Comparison of ENCODE assay signal across 8 cellular contexts in genomic region chr9:126558051-126558665, GRCh38. TPM values are rescaled to one million over a fixed set of nuclear protein-coding genes. Genes with fewer than 3 reads are reported as not detected.
DNase-seq lines count a peak whose midpoint lies in the region; ATAC-seq, FAIRE-seq and TF ChIP-seq lines count a peak whose summit lies in the region.

No MANE protein-coding gene starts in this region.

- peak; percentile 87 for TF ChIP-seq CTCF in Panc1 (IDR thresholded peaks at IDR 0.05)
- TF ChIP-seq CTCF in ovary (IDR thresholded peaks at IDR 0.05): peak; percentile 38 to 73 (median 46)
- TF ChIP-seq CTCF in type B pancreatic cell (conservative IDR thresholded peaks at IDR 0.05): peak; percentile 88

- no peak overlapping the region for H3K4me3 ChIP-seq in CD4-positive, alpha-beta memory T cell (ENCODE audit: low read length in 2 of 2)
- H3K4me3 ChIP-seq in Panc1 (ENCODE audit: low read depth in 2 of 2, low read length in 2 of 2) (no peak overlapping the region), ovary (no peak overlapping the region)

- ATAC-seq in Panc1: peak; percentile 85
- peak; percentile 72 for ATAC-seq in activated T-helper 17 cell treated with anti-CD3 and anti-CD28 coated beads, Interleukin-2, amount 50 U/mL, for 72 hours (replicated peaks)
- ATAC-seq in GM19467 (IDR thresholded peaks at IDR 0.05; ENCODE audit: unreplicated experiment): no peak

- no peaks in the 10 kb centered on the region for H3K36me3 Mint-ChIP-seq in CD4-positive, alpha-beta memory T cell
- no peaks in the 10 kb centered on the region for H3K36me3 Mint-ChIP-seq in activated T-helper 17 cell treated with anti-CD3 and anti-CD28 coated beads, Interleukin-2, amount 50 U/mL, for 72 hours (ENCODE audit: low read depth)
- H3K36me3 Mint-ChIP-seq in type B pancreatic cell: no peaks in the 10 kb centered on the region

- TF ChIP-seq POLR2A in ovary (IDR thresholded peaks at IDR 0.05): no peak

- peaks cover 6% of the 10 kb centered on the region for H3K27me3 ChIP-seq in CD4-positive, alpha-beta memory T cell (ENCODE audit: insufficient read depth, low read length)
- H3K27me3 ChIP-seq in Panc1 (ENCODE audit: control insufficient read depth, insufficient read depth, low read length): peaks cover 14% of the 10 kb centered on the region
- H3K27me3 ChIP-seq in ovary: no peaks in the 10 kb centered on the region

- WGBS in ovary, 3 donors: 5 to 22% (median 9%) methylated on average over 6 of the region's 6 CpGs

- no peak overlapping the region for H3K4me3 Mint-ChIP-seq in CD4-positive, alpha-beta memory T cell
- H3K4me3 Mint-ChIP-seq in activated T-helper 17 cell treated with anti-CD3 and anti-CD28 coated beads, Interleukin-2, amount 50 U/mL, for 72 hours: no peak overlapping the region
- no peak overlapping the region for H3K4me3 Mint-ChIP-seq in type B pancreatic cell

- peak overlapping the region in 1 of 7 donors; percentile 57 for H3K27ac Mint-ChIP-seq in CD4-positive, alpha-beta memory T cell
- H3K27ac Mint-ChIP-seq in activated T-helper 17 cell treated with anti-CD3 and anti-CD28 coated beads, Interleukin-2, amount 50 U/mL, for 72 hours: no peak overlapping the region
- H3K27ac Mint-ChIP-seq in type B pancreatic cell: no peak overlapping the region

- peaks cover 0 to 4% (median 0%) of the 10 kb centered on the region in 8 donors for H3K9me3 Mint-ChIP-seq in CD4-positive, alpha-beta memory T cell
- H3K9me3 Mint-ChIP-seq in activated T-helper 17 cell treated with anti-CD3 and anti-CD28 coated beads, Interleukin-2, amount 50 U/mL, for 72 hours: no peaks in the 10 kb centered on the region
- H3K9me3 Mint-ChIP-seq in type B pancreatic cell: no peaks in the 10 kb centered on the region

- intact Hi-C loops in CD4-positive, alpha-beta memory T cell (cut with micrococcal nuclease): loop anchor here (1.0 kb wide), 2 partner anchors 44 to 59 kb away; no protein-coding TSS in a partner anchor
- intact Hi-C loops in Panc1 (cut with micrococcal nuclease; ENCODE audit: unreplicated experiment): no loop called here
- intact Hi-C loops in ovary (cut with DNase I): loop anchor here in 2 of 4 donors (5.0 kb wide), 1 partner anchor 56 kb away; no protein-coding TSS in a partner anchor

- no peaks in the 10 kb centered on the region for H3K4me1 ChIP-seq in CD4-positive, alpha-beta memory T cell (ENCODE audit: insufficient read depth, low read length)
- H3K4me1 ChIP-seq in Panc1 (ENCODE audit: control insufficient read depth, insufficient read depth, low read length) (no peaks in the 10 kb centered on the region), ovary (ENCODE audit: insufficient read depth) (no peaks in the 10 kb centered on the region)

- POLR2A ChIA-PET in CD4-positive, alpha-beta memory T cell (lab: Charles Lee; ENCODE audit: partially characterized antibody): interaction anchor here (1.0 to 1.8 kb wide), 4 partner anchors 41 to 59 kb away, joined by 3 to 12 read pairs (median 8); no protein-coding TSS in a partner anchor
- POLR2A ChIA-PET in Panc1 (lab: Charles Lee): no interaction called here

- in situ Hi-C loops in Panc1 (cut with HindIII; ENCODE audit: low pct_unique_long_range_greater_than_20kb, low sequenced_read_pairs): no loop called here

- no peaks in the 10 kb centered on the region for H3K36me3 ChIP-seq in CD4-positive, alpha-beta memory T cell (ENCODE audit: insufficient read depth, low read length)
- no peaks in the 10 kb centered on the region for H3K36me3 ChIP-seq in Panc1 (ENCODE audit: control insufficient read depth, insufficient read depth, low read length)
- no peaks in the 10 kb centered on the region for H3K36me3 ChIP-seq in ovary

- H3K9me3 ChIP-seq in CD4-positive, alpha-beta memory T cell (ENCODE audit: control insufficient read depth in 1 of 2, low read length in 2 of 2): no peaks in the 10 kb centered on the region
- H3K9me3 ChIP-seq in Panc1 (ENCODE audit: control insufficient read depth, insufficient read depth, low read depth, low read length): no peaks in the 10 kb centered on the region
- no peaks in the 10 kb centered on the region for H3K9me3 ChIP-seq in ovary

- CTCF ChIA-PET in CD4-positive, alpha-beta memory T cell (lab: Charles Lee; ENCODE audit: partially characterized antibody): interaction anchor here (0.8 to 7.2 kb wide), 23 partner anchors 9 to 1151 kb away, joined by 3 to 266 read pairs (median 4); no protein-coding TSS in a partner anchor
- CTCF ChIA-PET in Panc1 (lab: Charles Lee): interaction anchor here (0.5 to 1.1 kb wide), 8 partner anchors 9 to 224 kb away, joined by 3 to 9 read pairs (median 6); no protein-coding TSS in a partner anchor

- FAIRE-seq in frontal cortex (lab: Jason Lieb, UNC): no peak

- peaks cover 15 to 24% of the 10 kb centered on the region in 2 donors for H3K27me3 Mint-ChIP-seq in CD4-positive, alpha-beta memory T cell
- peaks cover 25% of the 10 kb centered on the region for H3K27me3 Mint-ChIP-seq in activated T-helper 17 cell treated with anti-CD3 and anti-CD28 coated beads, Interleukin-2, amount 50 U/mL, for 72 hours
- peaks cover 49% of the 10 kb centered on the region for H3K27me3 Mint-ChIP-seq in type B pancreatic cell

- H3K4me1 Mint-ChIP-seq in CD4-positive, alpha-beta memory T cell: peaks cover 0 to 1% (median 0%) of the 10 kb centered on the region in 4 donors
- peaks cover 3% of the 10 kb centered on the region for H3K4me1 Mint-ChIP-seq in activated T-helper 17 cell treated with anti-CD3 and anti-CD28 coated beads, Interleukin-2, amount 50 U/mL, for 72 hours
- H3K4me1 Mint-ChIP-seq in type B pancreatic cell (ENCODE audit: unreplicated experiment): peaks cover 7% of the 10 kb centered on the region

- no peak overlapping the region for H3K27ac ChIP-seq in CD4-positive, alpha-beta memory T cell (ENCODE audit: low read depth, low read length)
- H3K27ac ChIP-seq in Panc1 (ENCODE audit: low read length) (no peak overlapping the region), ovary (no peak overlapping the region)

- no TSS peak for BruUV-seq in Panc1 (replicated peaks; lab: Mats Ljungman, UMichigan)

- TF ChIP-seq EP300 in ovary (IDR thresholded peaks at IDR 0.05): no peak

- DNase-seq in CD4-positive, alpha-beta memory T cell: peak; percentile 51 to 68 (median 56)
- DNase-seq in HT1080 (ENCODE audit: low read depth): peak; percentile 31
- DNase-seq in Panc1 (ENCODE audit: low read depth, low spot score): peak; percentile 53
- peak; percentile 69 to 84 for DNase-seq in frontal cortex (ENCODE audit: low spot score in 2 of 2)
- DNase-seq in ovary: peak; percentile 17 to 65 (median 52)
- no peak for DNase-seq in type B pancreatic cell (ENCODE audit: extremely low spot score, unreplicated experiment)

RNA-seq across cellular contexts. Expression of gene LMX1B, which starts 55.6 kb away (rescaled TPM):
- not detected for total RNA-seq in CD4-positive, alpha-beta memory T cell
- polyA plus RNA-seq in CD4-positive, alpha-beta memory T cell: not detected
- total RNA-seq in HT1080 (2014; rRNA removed; shearing (Covaris generic)): 0.55 and 1.3 TPM in 2 replicates
- polyA plus RNA-seq in HT1080 (2015; cell fraction: cytosol; rRNA removed): 2.4 and 3.2 TPM in 2 replicates
- 0.86 and 1.5 TPM in 2 replicates for polyA plus RNA-seq in HT1080 (2015; cell fraction: nucleus; rRNA removed)
- total RNA-seq in Panc1 (2021; ENCODE audit: unreplicated experiment) (2.6 TPM), frontal cortex (under 0.01 TPM), ovary (under 1 TPM in 1 of 7 donors, not detected in 6; 0.20 TPM), type B pancreatic cell (ENCODE audit: low replicate concordance) (13.6 and 33.6 TPM in 2 replicates)
- 4.2 TPM for polyA plus RNA-seq in Panc1 (2012; ENCODE audit: insufficient read length)
- not detected for total RNA-seq in activated T-helper 17 cell treated with anti-CD3 and anti-CD28 coated beads, Interleukin-2, amount 50 U/mL, for 72 hours
- under 1 TPM in 1 of 2 donors, not detected in 1; 0.08 TPM for polyA plus RNA-seq in ovary
